8 cellular contexts compared by ENCODE assay signal in the genomic region with DNA sequence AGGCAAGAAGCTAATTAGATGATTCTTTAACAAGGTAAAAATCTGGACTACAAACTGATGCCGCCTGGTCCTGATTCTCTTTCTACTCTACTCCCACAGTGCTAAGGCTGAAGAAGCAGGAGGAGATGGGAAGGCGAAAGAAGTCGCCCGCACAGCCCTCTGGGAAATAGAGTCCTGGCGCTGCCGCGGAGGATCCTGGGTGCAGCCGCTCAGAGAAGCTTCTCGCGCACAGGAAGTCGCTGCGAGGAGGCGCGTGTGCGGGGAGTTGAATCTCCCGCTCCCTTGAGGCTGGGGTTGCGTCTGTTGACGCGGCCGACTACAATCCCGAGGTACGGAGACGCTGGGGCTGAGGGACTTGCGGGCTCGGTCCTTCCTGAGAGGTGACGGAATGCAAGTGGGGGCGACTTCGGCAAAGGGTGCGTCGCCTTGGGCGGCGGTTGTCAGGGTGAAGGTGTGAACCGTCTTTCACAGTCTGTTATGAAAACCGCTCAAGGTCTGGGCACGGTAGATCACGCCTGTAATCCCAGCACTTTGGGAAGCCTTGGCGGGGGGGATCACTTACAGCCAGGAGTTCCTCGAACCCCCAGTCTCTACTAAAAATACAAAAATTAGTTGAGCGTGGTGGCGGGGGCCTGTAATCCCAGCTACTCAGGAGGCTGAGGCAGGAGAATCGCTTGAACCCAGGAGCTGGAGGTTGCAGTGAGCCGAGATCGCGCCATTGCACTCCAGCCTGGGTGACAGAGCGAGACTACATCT. TPM values are rescaled to one million over a fixed set of nuclear protein-coding genes. Genes with fewer than 3 reads are reported as not detected.
DNase-seq lines count a peak whose midpoint lies in the region; ATAC-seq and TF ChIP-seq lines count a peak whose summit lies in the region.

Gene ZNF473, plus strand, starts transcription at position 212 of the 756 bp plus-strand sequence. CDS start 5,078 bp downstream, outside the sequence.

- peak within 1 kb of the TSS; percentile 54 for H2BK120ac ChIP-seq in mesenchymal stem cell (ENCODE audit: low read depth, low read length)

- H3K18ac ChIP-seq in mesenchymal stem cell (ENCODE audit: low read depth in 1 of 2, low read length in 2 of 2): peak within 1 kb of the TSS; percentile 91 to 94

- H3K9me3 ChIP-seq in BE2C (no peaks in the 10 kb centered on the region), duodenal mucosa (ENCODE audit: control insufficient read depth in 1 of 2, low read length in 2 of 2) (no peaks in the 10 kb centered on the region), mesenchymal stem cell (ENCODE audit: control insufficient read depth, low read length) (no peaks in the 10 kb centered on the region)

- H3K4me3 Mint-ChIP-seq in activated CD4-positive, alpha-beta memory T cell treated with anti-CD3 and anti-CD28 coated beads for 36 hours: peak within 1 kb of the TSS; percentile 89

- H3K9me3 Mint-ChIP-seq in activated CD4-positive, alpha-beta memory T cell treated with anti-CD3 and anti-CD28 coated beads for 36 hours: peaks cover 7% of the 10 kb centered on the region

- TF ChIP-seq CTCF in BE2C (IDR thresholded peaks at IDR 0.05; ENCODE audit: low read depth, low read length): no peak

- peak within 1 kb of the TSS; percentile 57 to 74 for H3K4ac ChIP-seq in mesenchymal stem cell (ENCODE audit: low read depth in 1 of 2, low read length in 2 of 2)

- H3K4me2 ChIP-seq in mesenchymal stem cell (ENCODE audit: low read length, poor library complexity, severe bottlenecking): peak within 1 kb of the TSS; percentile 82

- POLR2A ChIA-PET in activated CD4-positive, alpha-beta memory T cell treated with anti-CD3 and anti-CD28 coated beads for 36 hours (lab: Charles Lee): interaction anchor here (1.9 kb wide), 1 partner anchor 97 kb away, joined by 9 read pairs; the partner anchor contains the start of genes ATF5 and NUP62

- H3K36me3 ChIP-seq in BE2C (peaks cover 5% of the 10 kb centered on the region), duodenal mucosa (ENCODE audit: control insufficient read depth in 1 of 2, insufficient read depth in 2 of 2, low read length in 2 of 2) (peaks cover under 1 to 23% of the 10 kb centered on the region in 2 donors), mesenchymal stem cell (ENCODE audit: control insufficient read depth in 1 of 2, insufficient read depth in 2 of 2, low read depth in 1 of 2, low read length in 2 of 2) (peaks cover 18 to 22% of the 10 kb centered on the region in 2 experiments)

- H2AK5ac ChIP-seq in mesenchymal stem cell (ENCODE audit: low read length, severe bottlenecking): no peak within 1 kb of the TSS

- peak within 1 kb of the TSS; percentile 98 for H3K27ac Mint-ChIP-seq in activated CD4-positive, alpha-beta memory T cell treated with anti-CD3 and anti-CD28 coated beads for 36 hours

- peaks cover 3% of the 10 kb centered on the region for H3K27me3 Mint-ChIP-seq in activated CD4-positive, alpha-beta memory T cell treated with anti-CD3 and anti-CD28 coated beads for 36 hours

- no peaks in the 10 kb centered on the region for H3K4me1 ChIP-seq in BE2C
- peaks cover 21 to 34% of the 10 kb centered on the region in 2 donors for H3K4me1 ChIP-seq in duodenal mucosa (ENCODE audit: control insufficient read depth in 1 of 2, insufficient read depth in 2 of 2, low read length in 2 of 2)
- peaks cover 7% of the 10 kb centered on the region for H3K4me1 ChIP-seq in mesenchymal stem cell (ENCODE audit: control insufficient read depth, insufficient read depth, low read depth, low read length)

- H3K9ac ChIP-seq in duodenal mucosa (ENCODE audit: low read depth in 1 of 2, low read length in 2 of 2) (peak within 1 kb of the TSS; percentile 94 to 97), mesenchymal stem cell (ENCODE audit: low read length) (peak within 1 kb of the TSS; percentile 97)

- peak within 1 kb of the TSS in 1 of 2 experiments; percentile 95 for H3K14ac ChIP-seq in mesenchymal stem cell (ENCODE audit: low read length in 2 of 2)

- H4K8ac ChIP-seq in mesenchymal stem cell (ENCODE audit: low read length): peak within 1 kb of the TSS; percentile 98

- DNase-seq in BE2C: peak; percentile 95
- DNase-seq in NCI-H748 (lab: John Stamatoyannopoulos, UW; ENCODE audit: unreplicated experiment): peak; percentile 99
- peak; percentile 95 for DNase-seq in activated CD4-positive, alpha-beta memory T cell treated with anti-CD3 and anti-CD28 coated beads for 36 hours
- DNase-seq in mesenchymal stem cell: peak; percentile 98
- peak; percentile 80 for DNase-seq in stimulated activated CD8-positive, alpha-beta memory T cell treated with anti-CD3 and anti-CD28 coated beads, Interleukin-12 subunit alpha, Interleukin-12 subunit beta, amount 100 ng/mL, for 24 hours (ENCODE audit: extremely low read depth)

- peaks cover 24% of the 10 kb centered on the region for H3K36me3 Mint-ChIP-seq in activated CD4-positive, alpha-beta memory T cell treated with anti-CD3 and anti-CD28 coated beads for 36 hours

- intact Hi-C loops in activated CD4-positive, alpha-beta memory T cell treated with anti-CD3 and anti-CD28 coated beads for 36 hours (cut with micrococcal nuclease): loop anchor here (1.0 to 10.0 kb wide), 8 partner anchors 22 to 573 kb away; partner anchors contain the start of genes ALDH16A1, ATF5, JOSD2 and KCNC3

- H3K4me3 ChIP-seq in BE2C (ENCODE audit: low read depth, low read length) (peak within 1 kb of the TSS; percentile 97), duodenal mucosa (ENCODE audit: low read depth in 1 of 2, low read length in 2 of 2) (peak within 1 kb of the TSS; percentile 81 to 98), mesenchymal stem cell (ENCODE audit: insufficient read depth in 1 of 2, low read depth in 1 of 2, low read length in 2 of 2) (peak within 1 kb of the TSS; percentile 93 to 96)

- peaks cover 42% of the 10 kb centered on the region for H3K4me1 Mint-ChIP-seq in activated CD4-positive, alpha-beta memory T cell treated with anti-CD3 and anti-CD28 coated beads for 36 hours (ENCODE audit: low read depth)

- H2AFZ ChIP-seq in mesenchymal stem cell (ENCODE audit: low read depth, low read length): peak within 1 kb of the TSS; percentile 91

- WGBS in mesenchymal stem cell: 17% methylated on average over 44 of the region's 45 CpGs

- peak; percentile 61 for ATAC-seq in GM19043 (IDR thresholded peaks at IDR 0.05; ENCODE audit: low read depth, unreplicated experiment)
- ATAC-seq in HG03342 (IDR thresholded peaks at IDR 0.05; ENCODE audit: unreplicated experiment): peak; percentile 60

- H3K27me3 ChIP-seq in BE2C: no peaks in the 10 kb centered on the region
- H3K27me3 ChIP-seq in duodenal mucosa (ENCODE audit: control insufficient read depth in 1 of 2, insufficient read depth in 2 of 2, low read length in 2 of 2): no peaks in the 10 kb centered on the region
- H3K27me3 ChIP-seq in mesenchymal stem cell (ENCODE audit: control insufficient read depth in 1 of 2, insufficient read depth in 1 of 2, low read length in 2 of 2): no peaks in the 10 kb centered on the region

- peak within 1 kb of the TSS in 1 of 2 experiments; percentile 71 for H3K23ac ChIP-seq in mesenchymal stem cell (ENCODE audit: low read length in 2 of 2)

- H2BK5ac ChIP-seq in mesenchymal stem cell (ENCODE audit: low read depth, low read length, poor library complexity, severe bottlenecking): peak within 1 kb of the TSS; percentile 52

- peaks cover 44% of the 10 kb centered on the region for H3K79me1 ChIP-seq in mesenchymal stem cell (replicated peaks; ENCODE audit: low read length, poor library complexity, severe bottlenecking)

- peak within 1 kb of the TSS; percentile 91 for H4K91ac ChIP-seq in mesenchymal stem cell (ENCODE audit: low read length)

- peak within 1 kb of the TSS in 1 of 2 experiments; percentile 51 for H2BK12ac ChIP-seq in mesenchymal stem cell (ENCODE audit: low read length in 2 of 2)

- H3K27ac ChIP-seq in duodenal mucosa (ENCODE audit: low read depth, low read length) (peak within 1 kb of the TSS; percentile 93), mesenchymal stem cell (ENCODE audit: low read length, poor library complexity, severe bottlenecking) (peak within 1 kb of the TSS; percentile 80)

- H2BK15ac ChIP-seq in mesenchymal stem cell (ENCODE audit: low read depth, poor library complexity, severe bottlenecking): peak within 1 kb of the TSS; percentile 99

- CTCF ChIA-PET in activated CD4-positive, alpha-beta memory T cell treated with anti-CD3 and anti-CD28 coated beads for 36 hours (lab: Charles Lee): interaction anchor here (0.7 to 1.2 kb wide), 4 partner anchors 24 to 108 kb away, joined by 3 to 5 read pairs (median 3); partner anchors contain the start of genes ATF5 and NUP62

RNA-seq across cellular contexts. Expression of gene ZNF473, which starts in this region (rescaled TPM):
- 30.3 TPM for polyA plus RNA-seq in BE2C (2012; ENCODE audit: insufficient read depth, insufficient read length, low read depth)
- 10 to 100 TPM in 1 of 2 experiments, 1 to 10 TPM in 1; 9.0 to 10.3 TPM for total RNA-seq in activated CD4-positive, alpha-beta memory T cell treated with anti-CD3 and anti-CD28 coated beads for 36 hours
- 3.6 TPM for polyA plus RNA-seq in mesenchymal stem cell (2013, experiment 1 of 2)
- 4.2 TPM for polyA plus RNA-seq in mesenchymal stem cell (2013, experiment 2 of 2)

Comparison
In these comparisons a context has a peak if more than half of its experiments do, and no peak if none do; other contexts are left out.
1. Peak in every context shown above with its lines: DNase-seq, ATAC-seq, H3K4me3 ChIP-seq and H3K27ac ChIP-seq.